1 cellular context compared by ENCODE assay signal in the genomic region with DNA sequence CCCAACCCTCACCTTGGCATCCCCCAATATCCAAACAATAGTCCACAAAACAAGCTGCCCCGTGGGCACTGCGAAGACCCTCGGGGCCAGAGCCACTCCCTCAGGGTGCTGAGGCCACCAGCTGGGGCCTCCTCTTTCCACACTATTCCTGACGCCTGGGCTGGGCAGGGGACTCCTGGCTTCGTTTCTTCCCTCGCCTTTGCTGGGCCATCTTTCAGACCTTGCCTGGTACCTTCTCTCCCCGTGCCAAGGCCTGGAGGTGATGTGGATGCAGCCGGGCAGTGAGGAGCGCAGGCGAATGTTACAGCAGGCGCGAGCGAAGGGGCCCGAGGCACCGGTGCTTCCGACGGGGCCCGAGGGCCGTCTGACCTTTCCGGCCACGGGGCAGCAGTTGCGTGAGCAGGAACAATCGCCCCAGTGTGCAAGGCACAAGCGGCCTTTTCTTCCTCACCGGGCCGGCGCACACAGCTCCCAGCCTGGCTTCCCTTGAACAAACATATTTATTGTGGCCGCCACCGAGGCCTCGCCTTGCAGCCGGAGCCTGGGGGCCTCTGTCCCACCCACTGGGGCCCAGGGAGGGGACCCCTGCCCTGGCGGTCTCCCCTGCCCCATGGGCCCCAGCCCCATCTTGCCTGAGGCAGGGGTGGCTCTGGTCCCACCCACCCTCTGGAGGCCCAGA.
A peak's percentile ranks its signal among the peaks of the same experiment; 100 is the strongest.
TF ChIP-seq lines count a peak whose summit lies in the region.

No MANE protein-coding gene starts in this region.

TF ChIP-seq in HepG2, 621 proteins besides CTCF, POLR2A, EP300 and RAD21 (continued from another document and continues in another):
- TF ChIP-seq, protein P1, sequence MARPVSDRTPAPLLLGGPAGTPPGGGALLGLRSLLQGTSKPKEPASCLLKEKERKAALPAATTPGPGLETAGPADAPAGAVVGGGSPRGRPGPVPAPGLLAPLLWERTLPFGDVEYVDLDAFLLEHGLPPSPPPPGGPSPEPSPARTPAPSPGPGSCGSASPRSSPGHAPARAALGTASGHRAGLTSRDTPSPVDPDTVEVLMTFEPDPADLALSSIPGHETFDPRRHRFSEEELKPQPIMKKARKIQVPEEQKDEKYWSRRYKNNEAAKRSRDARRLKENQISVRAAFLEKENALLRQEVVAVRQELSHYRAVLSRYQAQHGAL (CRISPR knock-in tag; IDR thresholded peaks at IDR 0.05; ENCODE audit: not compliant biosample characterization) = no peak
- TF ChIP-seq, protein P2, sequence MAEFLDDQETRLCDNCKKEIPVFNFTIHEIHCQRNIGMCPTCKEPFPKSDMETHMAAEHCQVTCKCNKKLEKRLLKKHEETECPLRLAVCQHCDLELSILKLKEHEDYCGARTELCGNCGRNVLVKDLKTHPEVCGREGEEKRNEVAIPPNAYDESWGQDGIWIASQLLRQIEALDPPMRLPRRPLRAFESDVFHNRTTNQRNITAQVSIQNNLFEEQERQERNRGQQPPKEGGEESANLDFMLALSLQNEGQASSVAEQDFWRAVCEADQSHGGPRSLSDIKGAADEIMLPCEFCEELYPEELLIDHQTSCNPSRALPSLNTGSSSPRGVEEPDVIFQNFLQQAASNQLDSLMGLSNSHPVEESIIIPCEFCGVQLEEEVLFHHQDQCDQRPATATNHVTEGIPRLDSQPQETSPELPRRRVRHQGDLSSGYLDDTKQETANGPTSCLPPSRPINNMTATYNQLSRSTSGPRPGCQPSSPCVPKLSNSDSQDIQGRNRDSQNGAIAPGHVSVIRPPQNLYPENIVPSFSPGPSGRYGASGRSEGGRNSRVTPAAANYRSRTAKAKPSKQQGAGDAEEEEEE (CRISPR knock-in tag; IDR thresholded peaks at IDR 0.05; ENCODE audit: borderline replicate concordance) = no peak
- peak; percentile 89 for TF ChIP-seq ZNF232 (CRISPR knock-in tag; IDR thresholded peaks at IDR 0.05; ENCODE audit: borderline replicate concordance)
- TF ChIP-seq GATAD2A (CRISPR knock-in tag; IDR thresholded peaks at IDR 0.05) = peak; percentile 88
- TF ChIP-seq IKZF1 (IDR thresholded peaks at IDR 0.05) = no peak
- TF ChIP-seq, protein P3, sequence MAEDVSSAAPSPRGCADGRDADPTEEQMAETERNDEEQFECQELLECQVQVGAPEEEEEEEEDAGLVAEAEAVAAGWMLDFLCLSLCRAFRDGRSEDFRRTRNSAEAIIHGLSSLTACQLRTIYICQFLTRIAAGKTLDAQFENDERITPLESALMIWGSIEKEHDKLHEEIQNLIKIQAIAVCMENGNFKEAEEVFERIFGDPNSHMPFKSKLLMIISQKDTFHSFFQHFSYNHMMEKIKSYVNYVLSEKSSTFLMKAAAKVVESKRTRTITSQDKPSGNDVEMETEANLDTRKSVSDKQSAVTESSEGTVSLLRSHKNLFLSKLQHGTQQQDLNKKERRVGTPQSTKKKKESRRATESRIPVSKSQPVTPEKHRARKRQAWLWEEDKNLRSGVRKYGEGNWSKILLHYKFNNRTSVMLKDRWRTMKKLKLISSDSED (CRISPR knock-in tag; IDR thresholded peaks at IDR 0.05) = no peak; the same call in 1 of the 2 replicates
- no peak for TF ChIP-seq ARNT (IDR thresholded peaks at IDR 0.05)
- TF ChIP-seq SMAD3 (CRISPR knock-in tag; IDR thresholded peaks at IDR 0.05) = peak; percentile 48
- TF ChIP-seq DDIT3 (CRISPR knock-in tag; IDR thresholded peaks at IDR 0.05) = no peak
- 0 out of 2 replicates have a peak, but pooled peaks have one; percentile 42 for TF ChIP-seq MLLT10 (CRISPR knock-in tag; IDR thresholded peaks at IDR 0.05)
- peak; percentile 63; the same call in 1 of the 2 replicates for TF ChIP-seq ZNF121 (CRISPR knock-in tag; IDR thresholded peaks at IDR 0.05)
- TF ChIP-seq, protein P4, sequence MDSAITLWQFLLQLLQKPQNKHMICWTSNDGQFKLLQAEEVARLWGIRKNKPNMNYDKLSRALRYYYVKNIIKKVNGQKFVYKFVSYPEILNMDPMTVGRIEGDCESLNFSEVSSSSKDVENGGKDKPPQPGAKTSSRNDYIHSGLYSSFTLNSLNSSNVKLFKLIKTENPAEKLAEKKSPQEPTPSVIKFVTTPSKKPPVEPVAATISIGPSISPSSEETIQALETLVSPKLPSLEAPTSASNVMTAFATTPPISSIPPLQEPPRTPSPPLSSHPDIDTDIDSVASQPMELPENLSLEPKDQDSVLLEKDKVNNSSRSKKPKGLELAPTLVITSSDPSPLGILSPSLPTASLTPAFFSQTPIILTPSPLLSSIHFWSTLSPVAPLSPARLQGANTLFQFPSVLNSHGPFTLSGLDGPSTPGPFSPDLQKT (CRISPR knock-in tag; IDR thresholded peaks at IDR 0.05; ENCODE audit: borderline replicate concordance) = no peak
- peak; percentile 68; the same call in 1 of the 2 replicates for TF ChIP-seq SIN3A (IDR thresholded peaks at IDR 0.05; ENCODE audit: borderline replicate concordance, low read depth, low read length)
- no peak for TF ChIP-seq ZNF607 (CRISPR knock-in tag; IDR thresholded peaks at IDR 0.05; ENCODE audit: borderline replicate concordance)
- TF ChIP-seq, protein P5, sequence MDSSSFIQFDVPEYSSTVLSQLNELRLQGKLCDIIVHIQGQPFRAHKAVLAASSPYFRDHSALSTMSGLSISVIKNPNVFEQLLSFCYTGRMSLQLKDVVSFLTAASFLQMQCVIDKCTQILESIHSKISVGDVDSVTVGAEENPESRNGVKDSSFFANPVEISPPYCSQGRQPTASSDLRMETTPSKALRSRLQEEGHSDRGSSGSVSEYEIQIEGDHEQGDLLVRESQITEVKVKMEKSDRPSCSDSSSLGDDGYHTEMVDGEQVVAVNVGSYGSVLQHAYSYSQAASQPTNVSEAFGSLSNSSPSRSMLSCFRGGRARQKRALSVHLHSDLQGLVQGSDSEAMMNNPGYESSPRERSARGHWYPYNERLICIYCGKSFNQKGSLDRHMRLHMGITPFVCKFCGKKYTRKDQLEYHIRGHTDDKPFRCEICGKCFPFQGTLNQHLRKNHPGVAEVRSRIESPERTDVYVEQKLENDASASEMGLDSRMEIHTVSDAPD (CRISPR knock-in tag; IDR thresholded peaks at IDR 0.05) = no peak
- no peak for TF ChIP-seq ZNF570 (CRISPR knock-in tag; IDR thresholded peaks at IDR 0.05; ENCODE audit: borderline replicate concordance)
- no peak for TF ChIP-seq NR3C1 (CRISPR knock-in tag; IDR thresholded peaks at IDR 0.05)
- no peak for TF ChIP-seq ZNF790 (CRISPR knock-in tag; IDR thresholded peaks at IDR 0.05; ENCODE audit: borderline replicate concordance)
- TF ChIP-seq, protein P6, sequence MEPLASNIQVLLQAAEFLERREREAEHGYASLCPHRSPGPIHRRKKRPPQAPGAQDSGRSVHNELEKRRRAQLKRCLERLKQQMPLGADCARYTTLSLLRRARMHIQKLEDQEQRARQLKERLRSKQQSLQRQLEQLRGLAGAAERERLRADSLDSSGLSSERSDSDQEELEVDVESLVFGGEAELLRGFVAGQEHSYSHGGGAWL (CRISPR knock-in tag; IDR thresholded peaks at IDR 0.05) = peak; percentile 65; the same call in 1 of the 2 replicates
- TF ChIP-seq, protein P7, sequence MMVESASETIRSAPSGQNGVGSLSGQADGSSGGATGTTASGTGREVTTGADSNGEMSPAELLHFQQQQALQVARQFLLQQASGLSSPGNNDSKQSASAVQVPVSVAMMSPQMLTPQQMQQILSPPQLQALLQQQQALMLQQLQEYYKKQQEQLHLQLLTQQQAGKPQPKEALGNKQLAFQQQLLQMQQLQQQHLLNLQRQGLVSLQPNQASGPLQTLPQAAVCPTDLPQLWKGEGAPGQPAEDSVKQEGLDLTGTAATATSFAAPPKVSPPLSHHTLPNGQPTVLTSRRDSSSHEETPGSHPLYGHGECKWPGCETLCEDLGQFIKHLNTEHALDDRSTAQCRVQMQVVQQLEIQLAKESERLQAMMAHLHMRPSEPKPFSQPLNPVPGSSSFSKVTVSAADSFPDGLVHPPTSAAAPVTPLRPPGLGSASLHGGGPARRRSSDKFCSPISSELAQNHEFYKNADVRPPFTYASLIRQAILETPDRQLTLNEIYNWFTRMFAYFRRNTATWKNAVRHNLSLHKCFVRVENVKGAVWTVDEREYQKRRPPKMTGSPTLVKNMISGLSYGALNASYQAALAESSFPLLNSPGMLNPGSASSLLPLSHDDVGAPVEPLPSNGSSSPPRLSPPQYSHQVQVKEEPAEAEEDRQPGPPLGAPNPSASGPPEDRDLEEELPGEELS (CRISPR knock-in tag; IDR thresholded peaks at IDR 0.05) = peak; percentile 79
- TF ChIP-seq GABPB1 (CRISPR knock-in tag; IDR thresholded peaks at IDR 0.05) = peak; percentile 86
- TF ChIP-seq GLMP (CRISPR knock-in tag; IDR thresholded peaks at IDR 0.05; ENCODE audit: borderline replicate concordance) = no peak
- TF ChIP-seq, protein P8, sequence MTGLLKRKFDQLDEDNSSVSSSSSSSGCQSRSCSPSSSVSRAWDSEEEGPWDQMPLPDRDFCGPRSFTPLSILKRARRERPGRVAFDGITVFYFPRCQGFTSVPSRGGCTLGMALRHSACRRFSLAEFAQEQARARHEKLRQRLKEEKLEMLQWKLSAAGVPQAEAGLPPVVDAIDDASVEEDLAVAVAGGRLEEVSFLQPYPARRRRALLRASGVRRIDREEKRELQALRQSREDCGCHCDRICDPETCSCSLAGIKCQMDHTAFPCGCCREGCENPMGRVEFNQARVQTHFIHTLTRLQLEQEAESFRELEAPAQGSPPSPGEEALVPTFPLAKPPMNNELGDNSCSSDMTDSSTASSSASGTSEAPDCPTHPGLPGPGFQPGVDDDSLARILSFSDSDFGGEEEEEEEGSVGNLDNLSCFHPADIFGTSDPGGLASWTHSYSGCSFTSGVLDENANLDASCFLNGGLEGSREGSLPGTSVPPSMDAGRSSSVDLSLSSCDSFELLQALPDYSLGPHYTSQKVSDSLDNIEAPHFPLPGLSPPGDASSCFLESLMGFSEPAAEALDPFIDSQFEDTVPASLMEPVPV (CRISPR knock-in tag; IDR thresholded peaks at IDR 0.05) = no peak
- no peak for TF ChIP-seq NFE2L1 (CRISPR knock-in tag; IDR thresholded peaks at IDR 0.05; ENCODE audit: borderline replicate concordance)
- no peak for TF ChIP-seq ZNF10 (CRISPR knock-in tag; IDR thresholded peaks at IDR 0.05; ENCODE audit: borderline replicate concordance, low read depth)
- peak; percentile 89 for TF ChIP-seq POLR2G (IDR thresholded peaks at IDR 0.05; ENCODE audit: low read depth, low read length)
- TF ChIP-seq ZNF580 (CRISPR knock-in tag; IDR thresholded peaks at IDR 0.05; ENCODE audit: borderline replicate concordance, low read depth) = peak; percentile 20; the same call in 1 of the 2 replicates
- TF ChIP-seq KDM4B (CRISPR knock-in tag; IDR thresholded peaks at IDR 0.05) = peak; percentile 63; the same call in 1 of the 2 replicates
- TF ChIP-seq ZNF30 (CRISPR knock-in tag; IDR thresholded peaks at IDR 0.05) = peak; percentile 44; the same call in 1 of the 2 replicates
- peak; percentile 62 for TF ChIP-seq ZNF263 (CRISPR knock-in tag; IDR thresholded peaks at IDR 0.05)
- peak; percentile 90 for TF ChIP-seq SAP130 (CRISPR knock-in tag; IDR thresholded peaks at IDR 0.05; ENCODE audit: low read depth)
- TF ChIP-seq SP4 (CRISPR knock-in tag; IDR thresholded peaks at IDR 0.05) = no peak
- no peak for TF ChIP-seq MTF1 (CRISPR knock-in tag; IDR thresholded peaks at IDR 0.05)
- peak; percentile 65; the same call in 1 of the 2 replicates for TF ChIP-seq NR2C2 (CRISPR knock-in tag; IDR thresholded peaks at IDR 0.05; ENCODE audit: borderline replicate concordance)
- peak; percentile 84; the same call in 1 of the 2 replicates for TF ChIP-seq ZNF558 (CRISPR knock-in tag; IDR thresholded peaks at IDR 0.05; ENCODE audit: borderline replicate concordance)
- peak; percentile 68 for TF ChIP-seq ELF1 (CRISPR knock-in tag; IDR thresholded peaks at IDR 0.05)
- peak; percentile 99 for TF ChIP-seq HNRNPL (IDR thresholded peaks at IDR 0.05; ENCODE audit: low read depth, low read length)
- no peak for TF ChIP-seq PHB2 (IDR thresholded peaks at IDR 0.05; ENCODE audit: partially characterized antibody)
- no peak; the same call in 1 of the 2 replicates for TF ChIP-seq PAF1 (CRISPR knock-in tag; IDR thresholded peaks at IDR 0.05)
- TF ChIP-seq, protein P9, sequence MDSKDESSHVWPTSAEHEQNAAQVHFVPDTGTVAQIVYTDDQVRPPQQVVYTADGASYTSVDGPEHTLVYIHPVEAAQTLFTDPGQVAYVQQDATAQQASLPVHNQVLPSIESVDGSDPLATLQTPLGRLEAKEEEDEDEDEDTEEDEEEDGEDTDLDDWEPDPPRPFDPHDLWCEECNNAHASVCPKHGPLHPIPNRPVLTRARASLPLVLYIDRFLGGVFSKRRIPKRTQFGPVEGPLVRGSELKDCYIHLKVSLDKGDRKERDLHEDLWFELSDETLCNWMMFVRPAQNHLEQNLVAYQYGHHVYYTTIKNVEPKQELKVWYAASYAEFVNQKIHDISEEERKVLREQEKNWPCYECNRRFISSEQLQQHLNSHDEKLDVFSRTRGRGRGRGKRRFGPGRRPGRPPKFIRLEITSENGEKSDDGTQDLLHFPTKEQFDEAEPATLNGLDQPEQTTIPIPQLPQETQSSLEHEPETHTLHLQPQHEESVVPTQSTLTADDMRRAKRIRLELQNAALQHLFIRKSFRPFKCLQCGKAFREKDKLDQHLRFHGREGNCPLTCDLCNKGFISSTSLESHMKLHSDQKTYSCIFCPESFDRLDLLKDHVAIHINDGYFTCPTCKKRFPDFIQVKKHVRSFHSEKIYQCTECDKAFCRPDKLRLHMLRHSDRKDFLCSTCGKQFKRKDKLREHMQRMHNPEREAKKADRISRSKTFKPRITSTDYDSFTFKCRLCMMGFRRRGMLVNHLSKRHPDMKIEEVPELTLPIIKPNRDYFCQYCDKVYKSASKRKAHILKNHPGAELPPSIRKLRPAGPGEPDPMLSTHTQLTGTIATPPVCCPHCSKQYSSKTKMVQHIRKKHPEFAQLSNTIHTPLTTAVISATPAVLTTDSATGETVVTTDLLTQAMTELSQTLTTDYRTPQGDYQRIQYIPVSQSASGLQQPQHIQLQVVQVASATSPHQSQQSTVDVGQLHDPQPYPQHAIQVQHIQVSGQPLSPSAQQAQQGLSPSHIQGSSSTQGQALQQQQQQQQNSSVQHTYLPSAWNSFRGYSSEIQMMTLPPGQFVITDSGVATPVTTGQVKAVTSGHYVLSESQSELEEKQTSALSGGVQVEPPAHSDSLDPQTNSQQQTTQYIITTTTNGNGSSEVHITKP (CRISPR knock-in tag; IDR thresholded peaks at IDR 0.05; ENCODE audit: low read depth) = no peak; the same call in 1 of the 2 replicates
